In genomic region chr9:107251756-107252322, GRCh38 we compare ENCODE assay signal across 1 cellular context.
TF ChIP-seq lines count a peak whose summit lies in the region.

No MANE protein-coding gene starts in this region.

TF ChIP-seq in GM23338, 12 proteins besides CTCF, POLR2A, EP300 and RAD21 (continued from another document):
- TF ChIP-seq ZNF462 (CRISPR knock-in tag; IDR thresholded peaks at IDR 0.05) (no peak), CREB1 (CRISPR knock-in tag; IDR thresholded peaks at IDR 0.05; ENCODE audit: low read depth) (no peak), POLR2AphosphoS5 (IDR thresholded peaks at IDR 0.05; ENCODE audit: low read depth) (no peak), JUNB (IDR thresholded peaks at IDR 0.05; ENCODE audit: unreplicated experiment) (no peak), EZH2phosphoT487 (IDR thresholded peaks at IDR 0.05; ENCODE audit: unreplicated experiment) (no peak), EZH2 (IDR thresholded peaks at IDR 0.05; ENCODE audit: low read depth, unreplicated experiment) (no peak)
